ENCODE assay signal across 17 cellular contexts in genomic region chr19:45408830-45409593, GRCh38. TPM values are rescaled to one million over a fixed set of nuclear protein-coding genes. Genes with fewer than 3 reads are reported as not detected.
DNase-seq lines count a peak whose midpoint lies in the region; ATAC-seq and TF ChIP-seq lines count a peak whose summit lies in the region.
"Had no signal": no experiment of that assay in that cellular context is flagged by ENCODE, and none has a peak within 500 bp of the region (broad histone marks: within the 10 kb centered on the region; RNA-seq: fewer than 3 reads in every experiment).

No MANE protein-coding gene starts in this region.

- peaks cover 8% of the 10 kb centered on the region for H3K27me3 Mint-ChIP-seq in activated CD8-positive, alpha-beta T cell treated with anti-CD3 and anti-CD28 coated beads for 36 hours
- peaks cover 2% of the 10 kb centered on the region for H3K27me3 Mint-ChIP-seq in activated CD8-positive, alpha-beta T cell treated with anti-CD3 and anti-CD28 coated beads, Interleukin-2, amount 10 ng/mL, durations not matched to agents 7 days and 5 days (ENCODE audit: low read depth)
- H3K27me3 Mint-ChIP-seq in naive B cell, result peaks cover 7 to 15% (median 10%) of the 10 kb centered on the region in 3 donors

- no peak for DNase-seq in activated CD8-positive, alpha-beta T cell treated with anti-CD3 and anti-CD28 coated beads for 36 hours
- no peak for DNase-seq in activated CD8-positive, alpha-beta T cell treated with anti-CD3 and anti-CD28 coated beads, Interleukin-2, amount 10 ng/mL, durations not matched to agents 7 days and 5 days
- DNase-seq in Panc1 (ENCODE audit: low read depth, low spot score) (no peak), naive B cell (no peak), activated gamma-delta T cell (lab: John Stamatoyannopoulos, UW) (no peak)
- DNase-seq: GDM1, head of caudate nucleus, kidney glomerular epithelial cell, NCI-H1694 treated with DMSO at 0.1 percent for 48 hours, NCI-H510A, Peyer's patch, SW 1271 had no signal

- intact Hi-C loops in activated CD8-positive, alpha-beta T cell treated with anti-CD3 and anti-CD28 coated beads for 36 hours (cut with micrococcal nuclease), result no loop called here
- intact Hi-C loops in Panc1 (cut with micrococcal nuclease; ENCODE audit: unreplicated experiment), result no loop called here

- H3K4me3 ChIP-seq in Panc1 (ENCODE audit: low read depth in 2 of 2, low read length in 2 of 2), result no peak overlapping the region
- H3K4me3 ChIP-seq: A549, pancreas, Peyer's patch, smooth muscle cell had no signal

- CTCF ChIA-PET in activated CD8-positive, alpha-beta T cell treated with anti-CD3 and anti-CD28 coated beads for 36 hours (lab: Charles Lee), result interaction anchor here (1.5 kb wide), 1 partner anchor 22 kb away, joined by 3 read pairs; no protein-coding TSS in a partner anchor
- CTCF ChIA-PET in activated CD8-positive, alpha-beta T cell treated with anti-CD3 and anti-CD28 coated beads, Interleukin-2, amount 10 ng/mL, durations not matched to agents 7 days and 5 days (lab: Charles Lee), result no interaction called here
- CTCF ChIA-PET in Panc1 (lab: Charles Lee), result no interaction called here

- peak overlapping the region; percentile 14 for H3K27ac Mint-ChIP-seq in activated CD8-positive, alpha-beta T cell treated with anti-CD3 and anti-CD28 coated beads for 36 hours
- H3K27ac Mint-ChIP-seq in activated CD8-positive, alpha-beta T cell treated with anti-CD3 and anti-CD28 coated beads, Interleukin-2, amount 10 ng/mL, durations not matched to agents 7 days and 5 days, result no peak overlapping the region
- peak overlapping the region; percentile 4 to 90 (median 68) for H3K27ac Mint-ChIP-seq in naive B cell

- H3K27me3 ChIP-seq in Panc1 (ENCODE audit: control insufficient read depth, insufficient read depth, low read length), result no peaks in the 10 kb centered on the region
- H3K27me3 ChIP-seq: pancreas, Peyer's patch had no signal

- peaks cover under 1% of the 10 kb centered on the region for H3K4me1 ChIP-seq in Panc1 (ENCODE audit: control insufficient read depth, insufficient read depth, low read length)

- no peaks in the 10 kb centered on the region for H3K9me3 ChIP-seq in Panc1 (ENCODE audit: control insufficient read depth, insufficient read depth, low read depth, low read length)
- H3K9me3 ChIP-seq: A549, pancreas, Peyer's patch had no signal

- TSS peak; percentile 90 for BruUV-seq in Panc1 (replicated peaks; lab: Mats Ljungman, UMichigan)

- H3K4me1 Mint-ChIP-seq in activated CD8-positive, alpha-beta T cell treated with anti-CD3 and anti-CD28 coated beads for 36 hours (ENCODE audit: low read depth), result peaks cover 31% of the 10 kb centered on the region
- H3K4me1 Mint-ChIP-seq in activated CD8-positive, alpha-beta T cell treated with anti-CD3 and anti-CD28 coated beads, Interleukin-2, amount 10 ng/mL, durations not matched to agents 7 days and 5 days (ENCODE audit: low read depth), result peaks cover 40% of the 10 kb centered on the region
- peaks cover 41 to 57% (median 50%) of the 10 kb centered on the region in 3 donors for H3K4me1 Mint-ChIP-seq in naive B cell

- peaks cover 4% of the 10 kb centered on the region; the same call in 1 of the 2 replicates for H3K36me3 ChIP-seq in Panc1 (ENCODE audit: control insufficient read depth, insufficient read depth, low read length)

- H3K4me3 Mint-ChIP-seq in activated CD8-positive, alpha-beta T cell treated with anti-CD3 and anti-CD28 coated beads for 36 hours, result no peak overlapping the region
- no peak overlapping the region for H3K4me3 Mint-ChIP-seq in activated CD8-positive, alpha-beta T cell treated with anti-CD3 and anti-CD28 coated beads, Interleukin-2, amount 10 ng/mL, durations not matched to agents 7 days and 5 days
- H3K4me3 Mint-ChIP-seq in naive B cell, result peak overlapping the region in 1 of 8 donors; percentile 82

- in situ Hi-C loops in Panc1 (cut with HindIII; ENCODE audit: low pct_unique_long_range_greater_than_20kb, low sequenced_read_pairs), result no loop called here

- no peak for ATAC-seq in activated CD8-positive, alpha-beta T cell treated with anti-CD3 and anti-CD28 coated beads for 36 hours
- ATAC-seq in activated CD8-positive, alpha-beta T cell treated with anti-CD3 and anti-CD28 coated beads, Interleukin-2, amount 10 ng/mL, durations not matched to agents 7 days and 5 days, result no peak
- ATAC-seq in Panc1 (no peak), naive B cell (ENCODE audit: low read depth in 2 of 2) (no peak), GM21360 (IDR thresholded peaks at IDR 0.05; ENCODE audit: unreplicated experiment) (no peak)
- ATAC-seq: A549, esophagus mucosa, pancreas had no signal

- H3K27ac ChIP-seq in Panc1 (ENCODE audit: low read length), result 0 out of 2 replicates have a peak overlapping the region, but pooled peaks have one; percentile 2
- H3K27ac ChIP-seq: pancreas, Peyer's patch had no signal

- no peaks in the 10 kb centered on the region for H3K9me3 Mint-ChIP-seq in activated CD8-positive, alpha-beta T cell treated with anti-CD3 and anti-CD28 coated beads for 36 hours
- H3K9me3 Mint-ChIP-seq in activated CD8-positive, alpha-beta T cell treated with anti-CD3 and anti-CD28 coated beads, Interleukin-2, amount 10 ng/mL, durations not matched to agents 7 days and 5 days (ENCODE audit: insufficient read depth), result no peaks in the 10 kb centered on the region
- no peaks in the 10 kb centered on the region for H3K9me3 Mint-ChIP-seq in naive B cell

- POLR2A ChIA-PET in activated CD8-positive, alpha-beta T cell treated with anti-CD3 and anti-CD28 coated beads for 36 hours (lab: Charles Lee), result interaction anchor here (1.2 to 1.5 kb wide), 2 partner anchors 9 to 11 kb away, joined by 3 to 4 read pairs; no protein-coding TSS in a partner anchor
- POLR2A ChIA-PET in activated CD8-positive, alpha-beta T cell treated with anti-CD3 and anti-CD28 coated beads, Interleukin-2, amount 10 ng/mL, durations not matched to agents 7 days and 5 days (lab: Charles Lee), result interaction anchor here (0.6 kb wide), 1 partner anchor 625 kb away, joined by 4 read pairs; no protein-coding TSS in a partner anchor
- POLR2A ChIA-PET in Panc1 (lab: Charles Lee), result interaction anchor here (0.7 kb wide), 1 partner anchor 296 kb away, joined by 4 read pairs; no protein-coding TSS in a partner anchor

- TF ChIP-seq CTCF in activated CD8-positive, alpha-beta T cell treated with anti-CD3 and anti-CD28 coated beads for 36 hours (IDR thresholded peaks at IDR 0.05), result no peak
- no peak for TF ChIP-seq CTCF in Panc1 (IDR thresholded peaks at IDR 0.05)

- peaks cover 17% of the 10 kb centered on the region for H3K36me3 Mint-ChIP-seq in activated CD8-positive, alpha-beta T cell treated with anti-CD3 and anti-CD28 coated beads for 36 hours (ENCODE audit: low read depth)
- H3K36me3 Mint-ChIP-seq in activated CD8-positive, alpha-beta T cell treated with anti-CD3 and anti-CD28 coated beads, Interleukin-2, amount 10 ng/mL, durations not matched to agents 7 days and 5 days (ENCODE audit: low read depth), result peaks cover 40% of the 10 kb centered on the region
- peaks cover 0 to 6% of the 10 kb centered on the region in 2 donors for H3K36me3 Mint-ChIP-seq in naive B cell

RNA-seq across cellular contexts. Expression of gene POLR1G, which starts 2.6 kb away (rescaled TPM):
- total RNA-seq in activated CD8-positive, alpha-beta T cell treated with anti-CD3 and anti-CD28 coated beads for 36 hours, result 10 to 100 TPM in 1 of 2 experiments, 1 to 10 TPM in 1; 9.8 to 11.6 TPM
- 10 to 100 TPM in 1 of 2 experiments, 1 to 10 TPM in 1; 9.5 to 10.6 TPM for total RNA-seq in activated CD8-positive, alpha-beta T cell treated with anti-CD3 and anti-CD28 coated beads, Interleukin-2, amount 10 ng/mL, durations not matched to agents 7 days and 5 days
- 27.8 TPM for total RNA-seq in Panc1 (2021; ENCODE audit: unreplicated experiment)
- 20.6 TPM for polyA plus RNA-seq in Panc1 (2012; ENCODE audit: insufficient read length)
- polyA plus RNA-seq in naive B cell (ENCODE audit: low read depth in 6 of 6), result 1 to 10 TPM in 5 of 6 donors, under 1 TPM in 1; 0.49 to 8.5 (median 3.0) TPM

RNA-seq across cellular contexts. Expression of gene PPP1R13L, which starts 4.1 kb away (rescaled TPM):
- 1 to 10 TPM; 4.6 to 5.8 TPM for total RNA-seq in activated CD8-positive, alpha-beta T cell treated with anti-CD3 and anti-CD28 coated beads for 36 hours
- total RNA-seq in activated CD8-positive, alpha-beta T cell treated with anti-CD3 and anti-CD28 coated beads, Interleukin-2, amount 10 ng/mL, durations not matched to agents 7 days and 5 days, result 10 to 100 TPM; 11.8 to 13.4 TPM
- 39.1 TPM for total RNA-seq in Panc1 (2021; ENCODE audit: unreplicated experiment)
- polyA plus RNA-seq in Panc1 (2012; ENCODE audit: insufficient read length), result 62.4 TPM
- polyA plus RNA-seq in naive B cell (ENCODE audit: low read depth in 6 of 6), result 1 to 10 TPM in 4 of 6 donors, under 1 TPM in 1, not detected in 1; 0.29 to 4.3 (median 2.5) TPM

RNA-seq across cellular contexts. Expression of gene ERCC1, which starts 14.7 kb away (rescaled TPM):
- 10 to 100 TPM; 41.6 to 46.5 TPM for total RNA-seq in activated CD8-positive, alpha-beta T cell treated with anti-CD3 and anti-CD28 coated beads for 36 hours
- total RNA-seq in activated CD8-positive, alpha-beta T cell treated with anti-CD3 and anti-CD28 coated beads, Interleukin-2, amount 10 ng/mL, durations not matched to agents 7 days and 5 days, result 10 to 100 TPM; 57.5 to 64.8 TPM
- 80.3 TPM for total RNA-seq in Panc1 (2021; ENCODE audit: unreplicated experiment)
- 101 TPM for polyA plus RNA-seq in Panc1 (2012; ENCODE audit: insufficient read length)
- polyA plus RNA-seq in naive B cell (ENCODE audit: low read depth in 6 of 6), result 10 to 100 TPM; 40.0 to 91.4 (median 46.2) TPM

RNA-seq across cellular contexts. Expression of gene ERCC2, which starts 38.6 kb away (rescaled TPM):
- 10 to 100 TPM; 23.2 to 25.6 TPM for total RNA-seq in activated CD8-positive, alpha-beta T cell treated with anti-CD3 and anti-CD28 coated beads for 36 hours
- total RNA-seq in activated CD8-positive, alpha-beta T cell treated with anti-CD3 and anti-CD28 coated beads, Interleukin-2, amount 10 ng/mL, durations not matched to agents 7 days and 5 days, result 10 to 100 TPM; 23.7 to 24.4 TPM
- 32.5 TPM for total RNA-seq in Panc1 (2021; ENCODE audit: unreplicated experiment)
- polyA plus RNA-seq in Panc1 (2012; ENCODE audit: insufficient read length), result 50.9 TPM
- 1 to 10 TPM; 4.7 to 8.0 (median 6.7) TPM for polyA plus RNA-seq in naive B cell (ENCODE audit: low read depth in 6 of 6)

RNA-seq across cellular contexts. Expression of gene FOSB, which starts 58.8 kb away (rescaled TPM):
- total RNA-seq in activated CD8-positive, alpha-beta T cell treated with anti-CD3 and anti-CD28 coated beads for 36 hours, result 10 to 100 TPM; 70.0 to 71.2 TPM
- total RNA-seq in activated CD8-positive, alpha-beta T cell treated with anti-CD3 and anti-CD28 coated beads, Interleukin-2, amount 10 ng/mL, durations not matched to agents 7 days and 5 days, result 100 to 1,000 TPM; 154 to 172 TPM
- 13.4 TPM for total RNA-seq in Panc1 (2021; ENCODE audit: unreplicated experiment)
- polyA plus RNA-seq in Panc1 (2012; ENCODE audit: insufficient read length), result 6.1 TPM
- 100 to 1,000 TPM in 1 of 6 donors, 10 to 100 TPM in 5; 26.6 to 110 (median 82.1) TPM for polyA plus RNA-seq in naive B cell (ENCODE audit: low read depth in 6 of 6)
